In genomic region chr1:205061665-205062069, GRCh38 we compare ENCODE assay signal across 8 cellular contexts. TPM values are rescaled to one million over a fixed set of nuclear protein-coding genes. Genes with fewer than 3 reads are reported as not detected.
DNase-seq lines count a peak whose midpoint lies in the region; ATAC-seq, FAIRE-seq and TF ChIP-seq lines count a peak whose summit lies in the region.

No MANE protein-coding gene starts in this region.

- DNase-seq in ELF-1 (ENCODE audit: low read depth, low spot score) (peak; percentile 91), NCI-H1092 (lab: John Stamatoyannopoulos, UW) (peak; percentile 71), SKM-1 (lab: John Stamatoyannopoulos, UW; ENCODE audit: unreplicated experiment) (peak; percentile 71), Right ventricle myocardium inferior (ENCODE audit: missing footprints) (no peak), progenitor cell of endocrine pancreas (ENCODE audit: low spot score, unreplicated experiment) (peak; percentile 84), urothelium cell line (ENCODE audit: low spot score) (peak; percentile 79), OCI-M2 (lab: John Stamatoyannopoulos, UW; ENCODE audit: unreplicated experiment) (no peak)
- DNase-seq in activated naive CD8-positive, alpha-beta T cell treated with anti-CD3 and anti-CD28 coated beads, Interleukin-2, amount 10 ng/mL, durations not matched to agents 7 days and 5 days: peak; percentile 78

- H3K4me3 Mint-ChIP-seq in activated naive CD8-positive, alpha-beta T cell treated with anti-CD3 and anti-CD28 coated beads, Interleukin-2, amount 10 ng/mL, durations not matched to agents 7 days and 5 days: no peak overlapping the region
- no peak overlapping the region for H3K4me3 Mint-ChIP-seq in progenitor cell of endocrine pancreas (ENCODE audit: low read depth)

- no peaks in the 10 kb centered on the region for H3K9me3 Mint-ChIP-seq in activated naive CD8-positive, alpha-beta T cell treated with anti-CD3 and anti-CD28 coated beads, Interleukin-2, amount 10 ng/mL, durations not matched to agents 7 days and 5 days
- no peaks in the 10 kb centered on the region for H3K9me3 Mint-ChIP-seq in progenitor cell of endocrine pancreas (ENCODE audit: low read depth)

- H3K27ac Mint-ChIP-seq in activated naive CD8-positive, alpha-beta T cell treated with anti-CD3 and anti-CD28 coated beads, Interleukin-2, amount 10 ng/mL, durations not matched to agents 7 days and 5 days: no peak overlapping the region
- no peak overlapping the region for H3K27ac Mint-ChIP-seq in progenitor cell of endocrine pancreas

- no peaks in the 10 kb centered on the region for H3K36me3 Mint-ChIP-seq in activated naive CD8-positive, alpha-beta T cell treated with anti-CD3 and anti-CD28 coated beads, Interleukin-2, amount 10 ng/mL, durations not matched to agents 7 days and 5 days
- H3K36me3 Mint-ChIP-seq in progenitor cell of endocrine pancreas (ENCODE audit: insufficient read depth): no peaks in the 10 kb centered on the region

- FAIRE-seq in urothelium cell line (lab: Jason Lieb, UNC): no peak

- intact Hi-C loops in Right ventricle myocardium inferior (cut with DNase I): loop anchor here (1.0 to 5.0 kb wide), 2 partner anchors 72 to 254 kb away; no protein-coding TSS in a partner anchor

- peak; percentile 58 for ATAC-seq in activated naive CD8-positive, alpha-beta T cell treated with anti-CD3 and anti-CD28 coated beads, Interleukin-2, amount 10 ng/mL, durations not matched to agents 7 days and 5 days (ENCODE audit: low read depth)
- peak; percentile 49 for ATAC-seq in Right ventricle myocardium inferior

- peaks cover 1% of the 10 kb centered on the region for H3K4me1 Mint-ChIP-seq in activated naive CD8-positive, alpha-beta T cell treated with anti-CD3 and anti-CD28 coated beads, Interleukin-2, amount 10 ng/mL, durations not matched to agents 7 days and 5 days
- H3K4me1 Mint-ChIP-seq in progenitor cell of endocrine pancreas (ENCODE audit: low read depth): no peaks in the 10 kb centered on the region

- peak; percentile 95 for TF ChIP-seq CTCF in progenitor cell of endocrine pancreas (IDR thresholded peaks at IDR 0.05; ENCODE audit: unreplicated experiment)

- H3K27me3 Mint-ChIP-seq in activated naive CD8-positive, alpha-beta T cell treated with anti-CD3 and anti-CD28 coated beads, Interleukin-2, amount 10 ng/mL, durations not matched to agents 7 days and 5 days: no peaks in the 10 kb centered on the region
- no peaks in the 10 kb centered on the region for H3K27me3 Mint-ChIP-seq in progenitor cell of endocrine pancreas

- POLR2A ChIA-PET in activated naive CD8-positive, alpha-beta T cell treated with anti-CD3 and anti-CD28 coated beads, Interleukin-2, amount 10 ng/mL, durations not matched to agents 7 days and 5 days (lab: Charles Lee): interaction anchor here (1.1 kb wide), 1 partner anchor 13 kb away, joined by 3 read pairs; no protein-coding TSS in a partner anchor

RNA-seq across cellular contexts. Expression of gene CNTN2, which starts 18.7 kb away (rescaled TPM):
- not detected for total RNA-seq in activated naive CD8-positive, alpha-beta T cell treated with anti-CD3 and anti-CD28 coated beads, Interleukin-2, amount 10 ng/mL, durations not matched to agents 7 days and 5 days
- total RNA-seq in Right ventricle myocardium inferior (0.51 TPM), progenitor cell of endocrine pancreas (not detected in 2 replicates)

RNA-seq across cellular contexts. Expression of gene TMEM81, which starts 22.6 kb away (rescaled TPM):
- total RNA-seq in activated naive CD8-positive, alpha-beta T cell treated with anti-CD3 and anti-CD28 coated beads, Interleukin-2, amount 10 ng/mL, durations not matched to agents 7 days and 5 days: 1 to 10 TPM; 3.9 to 4.0 TPM
- 2.5 TPM for total RNA-seq in Right ventricle myocardium inferior
- 4.8 and 5.1 TPM in 2 replicates for total RNA-seq in progenitor cell of endocrine pancreas

Comparison
In these comparisons a context has a peak if more than half of its experiments do, and no peak if none do; other contexts are left out.
1. DNase-seq: peak in ELF-1 (single experiment), NCI-H1092 (single experiment), SKM-1 (single experiment), activated naive CD8-positive, alpha-beta T cell treated with anti-CD3 and anti-CD28 coated beads, Interleukin-2, amount 10 ng/mL, durations not matched to agents 7 days and 5 days (single experiment), progenitor cell of endocrine pancreas (single experiment) and urothelium cell line (single experiment); none in Right ventricle myocardium inferior (single experiment) and OCI-M2 (single experiment).